ENCODE assay signal across 27 cellular contexts in genomic region chr13:31530883-31531282, GRCh38.
"Had no signal": no experiment of that assay in that cellular context is flagged by ENCODE, and none has a peak within 500 bp of the region (broad histone marks: within the 10 kb centered on the region; RNA-seq: fewer than 3 reads in every experiment).

No MANE protein-coding gene starts in this region.

- H3K9me3 ChIP-seq: adrenal gland, body of pancreas, SJCRH30, SK-N-SH had no signal

- H3K4me1 ChIP-seq: adrenal gland, body of pancreas, SJCRH30 had no signal

- H3K27me3 ChIP-seq: adrenal gland, body of pancreas, SJCRH30 had no signal

- H3K27ac ChIP-seq: adrenal gland, body of pancreas, SJCRH30 had no signal

- H3K36me3 ChIP-seq: adrenal gland, SJCRH30 had no signal

- H3K4me3 ChIP-seq: adrenal gland, body of pancreas, K562, SJCRH30 had no signal

- H3K9ac ChIP-seq: SK-N-SH had no signal

- H3K4me2 ChIP-seq: SK-N-SH had no signal

- DNase-seq: activated B cell treated with CpG ODN at 0.5 μM for 24 hours; activated CD4-positive, alpha-beta memory T cell treated with anti-CD3 and anti-CD28 coated beads, Interleukin-2, amount 10 ng/mL, durations not matched to agents 7 days and 5 days; activated CD4-positive, alpha-beta T cell treated with anti-CD3 and anti-CD28 coated beads for 4 hours; activated CD4-positive, CD25-positive, alpha-beta regulatory T cell treated with anti-CD3 and anti-CD28 coated beads, Interleukin-2, amount 50 U/mL, for 72 hours; activated CD8-positive, alpha-beta memory T cell treated with anti-CD3 and anti-CD28 coated beads for 24 hours; activated CD8-positive, alpha-beta memory T cell treated with anti-CD3 and anti-CD28 coated beads, Interleukin-2, amount 10 ng/mL, durations not matched to agents 7 days and 5 days; activated CD8-positive, alpha-beta memory T cell treated with anti-CD3 and anti-CD28 coated beads, Interleukin-2, amount 50 U/mL, for 48 hours; activated effector memory CD4-positive, alpha-beta T cell treated with anti-CD3 and anti-CD28 coated beads, Interleukin-2, amount 50 U/mL, for 16 hours; activated naive CD4-positive, alpha-beta T cell treated with Interleukin-2 at 50 U/mL for 16 hours; activated T-cell treated with anti-CD3 and anti-CD28 coated beads, Interleukin-2, amount 50 U/mL, for 48 hours; adrenal gland; body of pancreas; caudate nucleus; cerebellar nuclear complex; IMR-90; Karpas-422; NCI-H1105; NCI-H1417 treated with DMSO at 0.1 percent for 48 hours; NCI-H187 treated with DMSO at 0.1 percent for 48 hours; NCI-H2081; NCI-H345; NCI-H526 treated with DMSO at 0.1 percent for 48 hours; NCI-H774; SHP77; SJCRH30; SK-N-SH had no signal
